12 cellular contexts compared by ENCODE assay signal in genomic region chr20:33945391-33946079, GRCh38. TPM values are rescaled to one million over a fixed set of nuclear protein-coding genes. Genes with fewer than 3 reads are reported as not detected.
DNase-seq lines count a peak whose midpoint lies in the region; ATAC-seq and TF ChIP-seq lines count a peak whose summit lies in the region.
"Had no signal": no experiment of that assay in that cellular context is flagged by ENCODE, and none has a peak within 500 bp of the region (broad histone marks: within the 10 kb centered on the region; RNA-seq: fewer than 3 reads in every experiment).

No MANE protein-coding gene starts in this region.

- peak; percentile 76 for DNase-seq in GM03348 (ENCODE audit: low spot score)
- peak; percentile 11 for DNase-seq in SIG-M5 (lab: John Stamatoyannopoulos, UW)
- DNase-seq in fibroblast of lung (ENCODE audit: low read depth in 2 of 2) = peak; percentile 65 to 83
- peak; percentile 32 for DNase-seq in occipital lobe (lab: John Stamatoyannopoulos, UW)
- DNase-seq in prostate gland (ENCODE audit: low spot score) = no peak
- DNase-seq in GM13976 (ENCODE audit: low spot score) = no peak
- DNase-seq: activated T-cell treated with anti-CD3 and anti-CD28 coated beads, Interleukin-2, amount 50 U/mL, for 48 hours; central memory CD4-positive, alpha-beta T cell; NCI-H2227 treated with DMSO at 0.1 percent for 48 hours; stimulated activated naive CD8-positive, alpha-beta T cell treated with anti-CD3 and anti-CD28 coated beads, Interleukin-15, Interleukin-2, amounts not matched to agents 100 U/mL and 50 U/mL, for 24 hours had no signal

- no peak for ATAC-seq in activated CD4-positive, CD25-positive, alpha-beta regulatory T cell treated with anti-CD3 and anti-CD28 coated beads, Interleukin-2, amount 50 U/mL, for 24 hours
- no peak for ATAC-seq in GM18502 (IDR thresholded peaks at IDR 0.05; ENCODE audit: poor library complexity, unreplicated experiment)
- ATAC-seq: stimulated activated naive CD8-positive, alpha-beta T cell treated with anti-CD3 and anti-CD28 coated beads, Interleukin-15, Interleukin-2, amounts not matched to agents 100 U/mL and 50 U/mL, for 24 hours had no signal

- H3K9me3 ChIP-seq in fibroblast of lung (ENCODE audit: control insufficient read depth, insufficient read depth, low read depth, low read length) = no peaks in the 10 kb centered on the region
- H3K9me3 ChIP-seq in prostate gland = no peaks in the 10 kb centered on the region

- 77% methylated on average over 5 of the region's 5 CpGs for WGBS in prostate gland

- intact Hi-C loops in prostate gland (cut with DNase I) = no loop called here

- H3K9ac ChIP-seq in fibroblast of lung (ENCODE audit: insufficient read depth, low read length) = no peak overlapping the region

- TF ChIP-seq POLR2A in prostate gland (IDR thresholded peaks at IDR 0.05) = no peak

- H4K20me1 ChIP-seq in fibroblast of lung (ENCODE audit: control insufficient read depth, extremely low read depth, insufficient read depth, low read length) = no peaks in the 10 kb centered on the region

- no peak overlapping the region for H3K4me3 ChIP-seq in fibroblast of lung (replicated peaks in 1 of 4; ENCODE audit: control extremely low read depth in 1 of 4, insufficient read depth in 1 of 4, low read depth in 3 of 4, low read length in 4 of 4)
- H3K4me3 ChIP-seq in prostate gland = no peak overlapping the region

- no peak overlapping the region for H3K4me2 ChIP-seq in fibroblast of lung (ENCODE audit: extremely low read depth, insufficient read depth, low read length)

- H3K27ac ChIP-seq in fibroblast of lung (ENCODE audit: insufficient read depth, low read length) (no peak overlapping the region), prostate gland (no peak overlapping the region)

- H3K4me1 ChIP-seq in fibroblast of lung (ENCODE audit: control insufficient read depth, extremely low read depth, insufficient read depth, low read length) = no peaks in the 10 kb centered on the region
- H3K4me1 ChIP-seq in prostate gland (replicated peaks) = no peaks in the 10 kb centered on the region

- in situ Hi-C loops in GM13976 (cut with MboI; ENCODE audit: low sequenced_read_pairs, unreplicated experiment) = no loop called here

- H3K27me3 ChIP-seq in fibroblast of lung (ENCODE audit: control insufficient read depth, insufficient read depth, low read length) (peaks cover 2% of the 10 kb centered on the region), prostate gland (replicated peaks; ENCODE audit: insufficient read depth) (no peaks in the 10 kb centered on the region)

- TF ChIP-seq CTCF in fibroblast of lung (conservative IDR thresholded peaks at IDR 0.05 in 1 of 2, IDR thresholded peaks at IDR 0.05 in 1 of 2; ENCODE audit: low read depth in 1 of 2, low read length in 2 of 2) = no peak
- no peak for TF ChIP-seq CTCF in prostate gland (IDR thresholded peaks at IDR 0.05)
- TF ChIP-seq CTCF in GM13976 (IDR thresholded peaks at IDR 0.05; ENCODE audit: borderline replicate concordance, control extremely low read depth, extremely low read depth, insufficient read depth, missing control alignments) = no peak

- H3K36me3 ChIP-seq in fibroblast of lung (ENCODE audit: control insufficient read depth, insufficient read depth, low read length) = no peaks in the 10 kb centered on the region
- no peaks in the 10 kb centered on the region for H3K36me3 ChIP-seq in prostate gland

- H3K79me2 ChIP-seq in fibroblast of lung (ENCODE audit: control insufficient read depth, insufficient read depth, low read length) = no peaks in the 10 kb centered on the region

- H2AFZ ChIP-seq in fibroblast of lung (ENCODE audit: low read length) = no peak overlapping the region

RNA-seq across cellular contexts. Expression of gene RALY, which starts 48.2 kb away (rescaled TPM):
- total RNA-seq in fibroblast of lung (54.2 and 57.1 TPM in 2 replicates), occipital lobe (56.8 TPM), prostate gland (100 to 1,000 TPM; 120 to 187 TPM)
- 54.5 and 70.6 TPM in 2 replicates for polyA plus RNA-seq in fibroblast of lung
- 89.9 and 133 TPM in 2 replicates for polyA plus RNA-seq in fibroblast of lung (2012)
- polyA minus RNA-seq in fibroblast of lung (ENCODE audit: low replicate concordance) = 80.5 and 110 TPM in 2 replicates

Comparison
In these comparisons a context has a peak if more than half of its experiments do, and no peak if none do; other contexts are left out.
1. DNase-seq: peak in GM03348 (single experiment), SIG-M5 (single experiment), fibroblast of lung (2 of 2) and occipital lobe (single experiment); none in prostate gland (single experiment) and GM13976 (single experiment).